ENCODE assay signal across 1 cellular context in the genomic region with DNA sequence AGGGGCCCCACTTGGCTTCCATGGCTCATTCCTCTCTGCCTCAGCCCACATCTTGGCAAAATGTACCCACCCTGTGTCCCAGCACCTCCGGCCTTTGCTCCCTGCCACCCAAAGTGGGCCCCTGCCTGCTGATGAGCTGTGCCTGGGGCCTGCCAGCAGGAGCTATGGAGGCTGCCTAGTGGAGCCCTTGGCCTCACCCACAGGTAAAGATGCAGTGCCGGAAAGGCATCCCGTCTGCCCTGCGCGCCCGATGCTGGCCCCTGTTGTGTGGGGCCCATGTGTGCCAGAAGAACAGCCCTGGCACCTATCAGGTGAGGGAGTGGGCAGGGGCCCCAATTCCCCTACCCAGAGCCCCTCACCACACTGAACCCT.
A peak's percentile ranks its signal among the peaks of the same experiment; 100 is the strongest.
TF ChIP-seq lines count a peak whose summit lies in the region.

No MANE protein-coding gene starts in this region.

TF ChIP-seq in K562, 482 proteins besides CTCF, POLR2A, EP300 and RAD21:
- TF ChIP-seq EGR1 (conservative IDR thresholded peaks at IDR 0.05) (no peak), POLR2G (IDR thresholded peaks at IDR 0.05; ENCODE audit: low read depth, low read length) (peak; percentile 21; the same call in 1 of the 2 replicates)
TF ChIP-seq in K562: peak in this region for 1.
